9 cellular contexts compared by ENCODE assay signal in genomic region chr10:3887404-3887803, GRCh38.
DNase-seq lines count a peak whose midpoint lies in the region; ATAC-seq and TF ChIP-seq lines count a peak whose summit lies in the region.
"Had no signal": no experiment of that assay in that cellular context is flagged by ENCODE, and none has a peak within 500 bp of the region (broad histone marks: within the 10 kb centered on the region; RNA-seq: fewer than 3 reads in every experiment).

No MANE protein-coding gene starts in this region.

- no peaks in the 10 kb centered on the region for H3K9me3 ChIP-seq in HUES6 (ENCODE audit: control insufficient read depth, insufficient read depth, low read depth, low read length)
- peaks cover 1% of the 10 kb centered on the region for H3K9me3 ChIP-seq in endodermal cell (ENCODE audit: control insufficient read depth, low read length)
- H3K9me3 ChIP-seq in prostate gland, result no peaks in the 10 kb centered on the region
- H3K9me3 ChIP-seq in HAP-1, result no peaks in the 10 kb centered on the region
- H3K9me3 ChIP-seq: mucosa of descending colon had no signal

- intact Hi-C loops in prostate gland (cut with DNase I), result no loop called here

- in situ Hi-C loops in HAP-1 (cut with MboI; ENCODE audit: low sequenced_read_pairs), result no loop called here

- H3K27ac ChIP-seq in HUES6 (ENCODE audit: low read depth, low read length) (peak overlapping the region; percentile 52; the same call in 1 of the 2 replicates), endodermal cell (ENCODE audit: low read depth, low read length) (peak overlapping the region; percentile 78), prostate gland (peak overlapping the region; percentile 45 to 52)

- H3K9me3 Mint-ChIP-seq in endodermal cell, result peaks cover 3% of the 10 kb centered on the region

- peaks cover 44% of the 10 kb centered on the region for H3K4me1 Mint-ChIP-seq in endodermal cell

- no peaks in the 10 kb centered on the region for H3K36me3 Mint-ChIP-seq in endodermal cell (ENCODE audit: low read depth)

- H3K4me3 Mint-ChIP-seq in endodermal cell, result peak overlapping the region; percentile 35

- no peaks in the 10 kb centered on the region for H3K27me3 Mint-ChIP-seq in endodermal cell (ENCODE audit: insufficient read depth)

- WGBS in endodermal cell (ENCODE audit: insufficient coverage in 1 of 2, insufficient read length in 1 of 2), 2 experiments, result 64 to 80% methylated on average over 3 to 7 of the region's 7 CpGs
- WGBS in prostate gland, result 95% methylated on average over 7 of the region's 7 CpGs

- H3K36me3 ChIP-seq in HUES6 (ENCODE audit: control insufficient read depth, insufficient read depth, low read length) (no peaks in the 10 kb centered on the region), endodermal cell (ENCODE audit: control insufficient read depth, insufficient read depth, low read length) (no peaks in the 10 kb centered on the region), prostate gland (no peaks in the 10 kb centered on the region), HAP-1 (replicated peaks) (no peaks in the 10 kb centered on the region)

- peak overlapping the region; percentile 99 for H3K27ac Mint-ChIP-seq in endodermal cell

- ATAC-seq in HG02678 (IDR thresholded peaks at IDR 0.05; ENCODE audit: unreplicated experiment), result no peak
- no peak for ATAC-seq in GM18517 (IDR thresholded peaks at IDR 0.05; ENCODE audit: unreplicated experiment)

- TF ChIP-seq CTCF in endodermal cell (conservative IDR thresholded peaks at IDR 0.05) (no peak), prostate gland (IDR thresholded peaks at IDR 0.05) (no peak)

- H3K4me1 ChIP-seq in HUES6 (ENCODE audit: control insufficient read depth, insufficient read depth, low read length) (peaks cover 35% of the 10 kb centered on the region), endodermal cell (ENCODE audit: control insufficient read depth, insufficient read depth, low read length) (peaks cover 14% of the 10 kb centered on the region), prostate gland (replicated peaks) (no peaks in the 10 kb centered on the region), HAP-1 (no peaks in the 10 kb centered on the region)

- H3K9ac ChIP-seq in HUES6 (ENCODE audit: low read length) (peak overlapping the region; percentile 21), endodermal cell (ENCODE audit: extremely low read depth, low read length, poor library complexity, severe bottlenecking) (peak overlapping the region; percentile 85)

- no peak overlapping the region for H3K4me3 ChIP-seq in HUES6 (ENCODE audit: low read depth, low read length)
- peak overlapping the region; percentile 59 for H3K4me3 ChIP-seq in endodermal cell (ENCODE audit: low read length)
- no peak overlapping the region for H3K4me3 ChIP-seq in prostate gland
- no peak overlapping the region for H3K4me3 ChIP-seq in HAP-1
- H3K4me3 ChIP-seq: mucosa of descending colon had no signal

- peak; percentile 15 for DNase-seq in ELR (ENCODE audit: low read depth)
- DNase-seq in endodermal cell, result peak; percentile 82
- no peak for DNase-seq in prostate gland (ENCODE audit: low spot score)
- no peak for DNase-seq in retina
- no peak for DNase-seq in HAP-1 (ENCODE audit: low spot score in 2 of 2)
- DNase-seq: mucosa of descending colon had no signal

- no peaks in the 10 kb centered on the region for H3K27me3 ChIP-seq in HUES6 (ENCODE audit: control insufficient read depth, insufficient read depth, low read length)
- H3K27me3 ChIP-seq in endodermal cell (ENCODE audit: control insufficient read depth, insufficient read depth, low read length, poor library complexity, severe bottlenecking), result no peaks in the 10 kb centered on the region
- no peaks in the 10 kb centered on the region for H3K27me3 ChIP-seq in prostate gland (replicated peaks; ENCODE audit: insufficient read depth)
- H3K27me3 ChIP-seq in HAP-1 (ENCODE audit: low read depth), result no peaks in the 10 kb centered on the region

- TF ChIP-seq POLR2A in prostate gland (IDR thresholded peaks at IDR 0.05), result no peak

Comparison
In these comparisons a context has a peak if more than half of its experiments do, and no peak if none do; other contexts are left out.
1. DNase-seq: peak in ELR (single experiment) and endodermal cell (single experiment); none in prostate gland (single experiment), retina (single experiment) and HAP-1 (0 of 2).
2. Peak in every context shown above with its lines, with median percentiles within 50 percentile points of each other: H3K27ac ChIP-seq.